Comparison of ENCODE assay signal across 6 cellular contexts in the genomic region with DNA sequence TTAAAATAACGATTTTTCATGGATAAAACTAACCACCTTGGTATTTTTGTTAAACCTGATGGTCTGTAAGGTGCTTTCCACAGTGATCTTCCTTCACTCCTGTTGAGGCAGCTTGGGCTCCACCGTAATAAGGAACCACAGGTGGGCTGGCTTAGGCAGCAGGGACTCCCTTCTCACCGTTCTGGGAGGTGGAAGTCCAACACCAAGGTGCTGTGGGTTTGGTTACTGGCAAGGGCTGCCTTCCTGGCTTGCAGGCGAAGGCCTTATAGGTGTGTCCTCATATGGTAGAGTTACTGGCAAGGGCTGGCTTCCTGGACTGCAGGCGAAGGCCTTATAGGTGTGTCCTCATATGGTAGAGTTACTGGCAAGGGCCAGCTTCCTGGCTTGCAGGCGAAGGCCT.
DNase-seq lines count a peak whose midpoint lies in the region; ATAC-seq and TF ChIP-seq lines count a peak whose summit lies in the region.
"Not testable (repeated sequence)": the region's sequence is repeated elsewhere in the genome, so short reads cannot be mapped to it uniquely, and the experiment has no call there.

No MANE protein-coding gene starts in this region.

- ATAC-seq in activated T-cell treated with anti-CD3 and anti-CD28 coated beads, Interleukin-2, amount 50 U/mL, for 72 hours (replicated peaks in 1 of 2); gastrocnemius medialis: not testable (repeated sequence)
- ATAC-seq in esophagus mucosa (peak; percentile 38), mucosa of descending colon (peak; percentile 62)

- in situ Hi-C loops in gastrocnemius medialis (cut with MboI; ENCODE audit: low sequenced_read_pairs in 4 of 4): not testable (repeated sequence)

- H3K4me3 Mint-ChIP-seq in activated T-cell treated with anti-CD3 and anti-CD28 coated beads, Interleukin-2, amount 50 U/mL, for 72 hours: not testable (repeated sequence)

- not testable (repeated sequence) for H3K4me1 Mint-ChIP-seq in activated T-cell treated with anti-CD3 and anti-CD28 coated beads, Interleukin-2, amount 50 U/mL, for 72 hours (ENCODE audit: low read depth)

- H3K27ac ChIP-seq in right atrium auricular region (peak overlapping the region in 1 of 2 donors; percentile 36), gastrocnemius medialis (peak overlapping the region in 3 of 4 donors; percentile 30 to 52 (median 42))

- intact Hi-C loops in mucosa of descending colon (cut with DNase I, micrococcal nuclease); gastrocnemius medialis (cut with DNase I; ENCODE audit: low total_unique reads): not testable (repeated sequence)

- not testable (repeated sequence) for H3K27me3 ChIP-seq in H7 (ENCODE audit: control insufficient read depth, insufficient read depth, low read length); right atrium auricular region; gastrocnemius medialis

- DNase-seq in H7 (peak; percentile 18), right atrium auricular region (ENCODE audit: low spot score) (peak; percentile 55)
- not testable (repeated sequence) for DNase-seq in activated T-cell treated with anti-CD3 and anti-CD28 coated beads, Interleukin-2, amount 50 U/mL, for 72 hours; mucosa of descending colon; gastrocnemius medialis

- not testable (repeated sequence) for H3K4me1 ChIP-seq in right atrium auricular region; mucosa of descending colon (ENCODE audit: low read depth); gastrocnemius medialis

- H3K27me3 Mint-ChIP-seq in activated T-cell treated with anti-CD3 and anti-CD28 coated beads, Interleukin-2, amount 50 U/mL, for 72 hours (ENCODE audit: low read depth): not testable (repeated sequence)

- TF ChIP-seq POLR2A in gastrocnemius medialis (IDR thresholded peaks at IDR 0.05): not testable (repeated sequence)

- not testable (repeated sequence) for H3K4me3 ChIP-seq in H7 (ENCODE audit: insufficient read depth, low read depth, low read length); right atrium auricular region; mucosa of descending colon; gastrocnemius medialis

- not testable (repeated sequence) for H3K9me3 ChIP-seq in right atrium auricular region, mucosa of descending colon, gastrocnemius medialis

- not testable (repeated sequence) for H3K36me3 ChIP-seq in H7 (replicated peaks; ENCODE audit: control insufficient read depth, insufficient read depth, low read length); right atrium auricular region; mucosa of descending colon (ENCODE audit: low read depth); gastrocnemius medialis

- peak overlapping the region; percentile 42 for H3K27ac Mint-ChIP-seq in activated T-cell treated with anti-CD3 and anti-CD28 coated beads, Interleukin-2, amount 50 U/mL, for 72 hours

- not testable (repeated sequence) for H3K9me3 Mint-ChIP-seq in activated T-cell treated with anti-CD3 and anti-CD28 coated beads, Interleukin-2, amount 50 U/mL, for 72 hours

- H3K36me3 Mint-ChIP-seq in activated T-cell treated with anti-CD3 and anti-CD28 coated beads, Interleukin-2, amount 50 U/mL, for 72 hours (ENCODE audit: insufficient read depth in 2 of 2): not testable (repeated sequence)

- not testable (repeated sequence) for TF ChIP-seq CTCF in right atrium auricular region (IDR thresholded peaks at IDR 0.05); mucosa of descending colon (IDR thresholded peaks at IDR 0.05); gastrocnemius medialis (IDR thresholded peaks at IDR 0.05 in 4 of 5, conservative IDR thresholded peaks at IDR 0.05 in 1 of 5)
